Comparison of ENCODE assay signal across 8 cellular contexts in the genomic region with DNA sequence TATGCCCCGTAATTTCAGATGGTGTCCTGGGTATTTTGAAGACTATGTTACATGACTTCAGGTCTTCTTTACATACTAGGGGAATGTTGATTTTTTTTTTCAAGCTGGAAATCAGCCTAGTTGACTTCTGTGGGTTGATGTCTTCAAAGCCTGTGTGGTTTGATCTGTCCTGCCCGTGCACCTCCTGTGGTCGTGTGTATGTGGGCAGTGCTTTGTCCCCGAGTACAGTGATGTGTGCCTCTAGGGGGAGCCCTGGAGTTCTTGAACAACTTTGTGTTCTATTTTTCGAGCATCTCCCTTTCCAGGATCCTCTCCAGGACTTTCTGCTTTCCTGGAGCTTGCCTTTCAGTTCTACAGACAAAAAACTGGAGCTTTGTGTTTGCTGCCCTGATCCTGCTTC. TPM values are rescaled to one million over a fixed set of nuclear protein-coding genes. Genes with fewer than 3 reads are reported as not detected.
DNase-seq lines count a peak whose midpoint lies in the region; ATAC-seq and TF ChIP-seq lines count a peak whose summit lies in the region.

No MANE protein-coding gene starts in this region.

- no peaks in the 10 kb centered on the region for H3K36me3 ChIP-seq in Panc1 (ENCODE audit: control insufficient read depth, insufficient read depth, low read length)
- no peaks in the 10 kb centered on the region for H3K36me3 ChIP-seq in transverse colon

- CTCF ChIA-PET in Panc1 (lab: Charles Lee), result interaction anchor here (0.7 to 0.8 kb wide), 2 partner anchors 95 to 216 kb away, joined by 3 read pairs; no protein-coding TSS in a partner anchor

- TF ChIP-seq POLR2A in transverse colon (IDR thresholded peaks at IDR 0.05), result no peak

- in situ Hi-C loops in Panc1 (cut with HindIII; ENCODE audit: low pct_unique_long_range_greater_than_20kb, low sequenced_read_pairs), result no loop called here
- in situ Hi-C loops in transverse colon (cut with MboI; ENCODE audit: low pct_ligation_motif_present in 1 of 4, low pct_unique_long_range_greater_than_20kb in 1 of 4, low sequenced_read_pairs in 3 of 4), result no loop called here

- H3K27me3 ChIP-seq in Panc1 (ENCODE audit: control insufficient read depth, insufficient read depth, low read length) (no peaks in the 10 kb centered on the region), transverse colon (no peaks in the 10 kb centered on the region)

- WGBS in transverse colon (ENCODE audit: low coverage in 1 of 2), 2 donors, result 22 to 43% methylated on average over 5 of the region's 5 CpGs

- TF ChIP-seq CTCF in Panc1 (IDR thresholded peaks at IDR 0.05) (peak; percentile 76), transverse colon (IDR thresholded peaks at IDR 0.05) (peak; percentile 34 to 51 (median 49))

- no TSS peak for BruUV-seq in Panc1 (replicated peaks; lab: Mats Ljungman, UMichigan)

- H3K4me3 ChIP-seq in Panc1 (ENCODE audit: low read depth in 2 of 2, low read length in 2 of 2), result no peak overlapping the region
- H3K4me3 ChIP-seq in transverse colon, result no peak overlapping the region

- no peaks in the 10 kb centered on the region for H3K4me1 ChIP-seq in Panc1 (ENCODE audit: control insufficient read depth, insufficient read depth, low read length)
- H3K4me1 ChIP-seq in transverse colon, result no peaks in the 10 kb centered on the region

- POLR2A ChIA-PET in Panc1 (lab: Charles Lee), result no interaction called here

- H3K27ac ChIP-seq in Panc1 (ENCODE audit: low read length) (no peak overlapping the region), transverse colon (no peak overlapping the region)

- intact Hi-C loops in Panc1 (cut with micrococcal nuclease; ENCODE audit: unreplicated experiment), result no loop called here
- intact Hi-C loops in transverse colon (cut with DNase I; ENCODE audit: low total_unique reads), result no loop called here

- peak in 2 of 3 donors; percentile 14 to 24 for DNase-seq in stimulated activated CD4-positive, alpha-beta T cell treated with anti-CD3 and anti-CD28 coated beads, Interleukin-12 subunit alpha, Interleukin-12 subunit beta, amount 100 ng/mL, for 48 hours (ENCODE audit: low read depth in 2 of 3, low spot score in 1 of 3)
- DNase-seq in stimulated activated CD4-positive, alpha-beta T cell treated with anti-CD3 and anti-CD28 coated beads, Interleukin-4, amount 100 ng/mL, for 4 hours, result no peak
- DNase-seq in Panc1 (ENCODE audit: low read depth, low spot score) (no peak), glomerular endothelial cell (ENCODE audit: extremely low read depth, low read depth, low spot score) (peak; percentile 34), transverse colon (peak; percentile 64), amygdala (lab: John Stamatoyannopoulos, UW) (no peak), NCI-H187 treated with DMSO at 0.1 percent for 48 hours (lab: John Stamatoyannopoulos, UW) (no peak)

- peak; percentile 62; the same call in 1 of the 2 replicates for ATAC-seq in Panc1
- ATAC-seq in HG02623 (IDR thresholded peaks at IDR 0.05; ENCODE audit: unreplicated experiment), result no peak

- no peak for TF ChIP-seq EP300 in transverse colon (IDR thresholded peaks at IDR 0.05; ENCODE audit: low read depth)

- H3K9me3 ChIP-seq in Panc1 (ENCODE audit: control insufficient read depth, insufficient read depth, low read depth, low read length) (peaks cover 8% of the 10 kb centered on the region; the same call in 1 of the 2 replicates), transverse colon (no peaks in the 10 kb centered on the region)

RNA-seq across cellular contexts. Expression of a gene that starts 28.9 kb away (rescaled TPM):
- total RNA-seq in Panc1 (2021; ENCODE audit: unreplicated experiment) (10.5 TPM), glomerular endothelial cell (1.5 and 2.9 TPM in 2 replicates), transverse colon (10 to 100 TPM; 11.9 to 21.7 (median 15.8) TPM)
- 12.4 TPM for polyA plus RNA-seq in Panc1 (2012; ENCODE audit: insufficient read length)

Comparison
In these comparisons a context has a peak if more than half of its experiments do, and no peak if none do; other contexts are left out.
1. DNase-seq: peak in stimulated activated CD4-positive, alpha-beta T cell treated with anti-CD3 and anti-CD28 coated beads, Interleukin-12 subunit alpha, Interleukin-12 subunit beta, amount 100 ng/mL, for 48 hours (2 of 3), glomerular endothelial cell (single experiment) and transverse colon (single experiment); none in stimulated activated CD4-positive, alpha-beta T cell treated with anti-CD3 and anti-CD28 coated beads, Interleukin-4, amount 100 ng/mL, for 4 hours (0 of 2), Panc1 (single experiment), amygdala (0 of 56) and NCI-H187 treated with DMSO at 0.1 percent for 48 hours (single experiment).